Comparison of ENCODE assay signal across 21 cellular contexts in genomic region chr14:90318016-90318415, GRCh38. TPM values are rescaled to one million over a fixed set of nuclear protein-coding genes. Genes with fewer than 3 reads are reported as not detected.
DNase-seq lines count a peak whose midpoint lies in the region; ATAC-seq and TF ChIP-seq lines count a peak whose summit lies in the region.
"Had no signal": no experiment of that assay in that cellular context is flagged by ENCODE, and none has a peak within 500 bp of the region (broad histone marks: within the 10 kb centered on the region; RNA-seq: fewer than 3 reads in every experiment).

No MANE protein-coding gene starts in this region.

- TF ChIP-seq CTCF in neutrophil (IDR thresholded peaks at IDR 0.05): no peak

- H3K9ac ChIP-seq in BLaER1: no peak overlapping the region

- H3K27me3 ChIP-seq in BLaER1: no peaks in the 10 kb centered on the region
- no peaks in the 10 kb centered on the region for H3K27me3 ChIP-seq in neutrophil
- H3K27me3 ChIP-seq: BE2C had no signal

- peaks cover 3% of the 10 kb centered on the region for H3K9me3 Mint-ChIP-seq in activated T-helper 17 cell treated with anti-CD3 and anti-CD28 coated beads, Interleukin-2, amount 50 U/mL, for 72 hours
- H3K9me3 Mint-ChIP-seq: HFFc6, IgD-negative memory B cell had no signal

- H3K4me3 ChIP-seq in BLaER1 (no peak overlapping the region), neutrophil (ENCODE audit: low read depth in 1 of 2, low read length in 1 of 2) (no peak overlapping the region)
- H3K4me3 ChIP-seq: GM12878 had no signal

- H3K27me3 Mint-ChIP-seq in activated T-helper 17 cell treated with anti-CD3 and anti-CD28 coated beads, Interleukin-2, amount 50 U/mL, for 72 hours: no peaks in the 10 kb centered on the region
- H3K27me3 Mint-ChIP-seq: CD4-positive, alpha-beta memory T cell; IgD-negative memory B cell had no signal

- peaks cover 18% of the 10 kb centered on the region for H3K4me1 Mint-ChIP-seq in activated T-helper 17 cell treated with anti-CD3 and anti-CD28 coated beads, Interleukin-2, amount 50 U/mL, for 72 hours

- H3K27ac Mint-ChIP-seq in activated T-helper 17 cell treated with anti-CD3 and anti-CD28 coated beads, Interleukin-2, amount 50 U/mL, for 72 hours: peak overlapping the region; percentile 27
- H3K27ac Mint-ChIP-seq: HFFc6 had no signal

- H3K27ac ChIP-seq in BLaER1: no peak overlapping the region
- H3K27ac ChIP-seq in neutrophil: peak overlapping the region; percentile 80

- no peak for DNase-seq in left lobe of liver (ENCODE audit: low spot score)
- DNase-seq in erythroblast (lab: John Stamatoyannopoulos, UW): no peak
- no peak for DNase-seq in activated CD4-positive, alpha-beta T cell treated with anti-CD3 and anti-CD28 coated beads for 48 hours
- DNase-seq in SHP77 treated with DMSO at 0.1 percent for 48 hours (lab: John Stamatoyannopoulos, UW): no peak
- DNase-seq: ACHN; BE2C; Calu3; CD4-positive, alpha-beta memory T cell; DMS79 treated with DMSO at 0.1 percent for 48 hours; GOT3; H7; HFFc6; KBM-7 had no signal

- H3K4me1 ChIP-seq in BLaER1 (peaks cover 26% of the 10 kb centered on the region), neutrophil (ENCODE audit: control insufficient read depth in 1 of 2, insufficient read depth in 1 of 2, low read depth in 1 of 2, low read length in 1 of 2) (peaks cover 22 to 28% of the 10 kb centered on the region in 2 experiments)
- H3K4me1 ChIP-seq: BE2C had no signal

- H3K4me2 ChIP-seq in BLaER1: peak overlapping the region; percentile 48; the same call in 1 of the 2 replicates

- H3K9me3 ChIP-seq in BLaER1: peaks cover 24% of the 10 kb centered on the region
- H3K9me3 ChIP-seq in neutrophil: no peaks in the 10 kb centered on the region
- H3K9me3 ChIP-seq: BE2C had no signal

- H4K20me1 ChIP-seq in BLaER1: peaks cover 11% of the 10 kb centered on the region; the same call in 1 of the 2 replicates

- no peak for ATAC-seq in activated T-helper 17 cell treated with anti-CD3 and anti-CD28 coated beads, Interleukin-2, amount 50 U/mL, for 72 hours (replicated peaks)
- ATAC-seq in left lobe of liver (peak; percentile 73), HG03139 (IDR thresholded peaks at IDR 0.05; ENCODE audit: unreplicated experiment) (no peak)
- ATAC-seq: GM12878, HCT116 had no signal

- no peak overlapping the region for H3K4me3 Mint-ChIP-seq in activated T-helper 17 cell treated with anti-CD3 and anti-CD28 coated beads, Interleukin-2, amount 50 U/mL, for 72 hours
- H3K4me3 Mint-ChIP-seq: CD14-positive monocyte; CD4-positive, alpha-beta memory T cell; HFFc6; IgD-negative memory B cell had no signal

- H3K36me3 ChIP-seq in BLaER1 (peaks cover 72% of the 10 kb centered on the region), neutrophil (peaks cover 16% of the 10 kb centered on the region)

- no peak for TF ChIP-seq POLR2A in erythroblast (IDR thresholded peaks at IDR 0.05; ENCODE audit: low read length)

- H3K36me3 Mint-ChIP-seq in activated T-helper 17 cell treated with anti-CD3 and anti-CD28 coated beads, Interleukin-2, amount 50 U/mL, for 72 hours (ENCODE audit: low read depth): peaks cover 74% of the 10 kb centered on the region

RNA-seq across cellular contexts. Expression of gene NRDE2, which starts 13.7 kb away (rescaled TPM):
- total RNA-seq in activated T-helper 17 cell treated with anti-CD3 and anti-CD28 coated beads, Interleukin-2, amount 50 U/mL, for 72 hours: 10 to 100 TPM; 26.4 to 37.3 TPM
- 14.0 TPM for total RNA-seq in left lobe of liver
